Comparison of ENCODE assay signal across 9 cellular contexts in genomic region chr3:50154476-50154839, GRCh38. TPM values are rescaled to one million over a fixed set of nuclear protein-coding genes. Genes with fewer than 3 reads are reported as not detected.
DNase-seq lines count a peak whose midpoint lies in the region; ATAC-seq and TF ChIP-seq lines count a peak whose summit lies in the region.
"Had no signal": no experiment of that assay in that cellular context is flagged by ENCODE, and none has a peak within 500 bp of the region (broad histone marks: within the 10 kb centered on the region; RNA-seq: fewer than 3 reads in every experiment).

No MANE protein-coding gene starts in this region.

- no peak overlapping the region for H3K4ac ChIP-seq in IMR-90 (ENCODE audit: low read depth, low read length)

- H2AFZ ChIP-seq in IMR-90 (replicated peaks; ENCODE audit: low read length, poor library complexity) = peak overlapping the region; percentile 70

- H3K9ac ChIP-seq in IMR-90 (ENCODE audit: low read depth, low read length) (no peak overlapping the region), colonic mucosa (ENCODE audit: low read depth in 2 of 2, low read length in 2 of 2) (peak overlapping the region; percentile 46 to 60)

- no peak overlapping the region for H3K18ac ChIP-seq in IMR-90 (ENCODE audit: low read depth, low read length)

- peak overlapping the region; percentile 86 for H3K4me2 ChIP-seq in IMR-90 (ENCODE audit: low read depth, low read length)

- POLR2A ChIA-PET in IMR-90 (lab: Charles Lee; ENCODE audit: unreplicated experiment) = no interaction called here
- POLR2A ChIA-PET in naive thymus-derived CD8-positive, alpha-beta T cell (lab: Charles Lee) = no interaction called here

- TF ChIP-seq CTCF in CD14-positive monocyte (IDR thresholded peaks at IDR 0.05) (peak; percentile 11), IMR-90 (conservative IDR thresholded peaks at IDR 0.05; ENCODE audit: low read depth, low read length) (peak; percentile 43), colonic mucosa (IDR thresholded peaks at IDR 0.05) (no peak)

- H2AK9ac ChIP-seq in IMR-90 (replicated peaks; ENCODE audit: low read depth, low read length, poor library complexity) = peak overlapping the region; percentile 83

- TF ChIP-seq POLR2A in IMR-90 (IDR thresholded peaks at IDR 0.05; ENCODE audit: low read depth, low read length) = no peak

- TF ChIP-seq RAD21 in IMR-90 (IDR thresholded peaks at IDR 0.05; ENCODE audit: low read length) = peak; percentile 50

- intact Hi-C loops in CD14-positive monocyte (cut with micrococcal nuclease) (no loop called here), IMR-90 (cut with micrococcal nuclease) (no loop called here), colonic mucosa (cut with DNase I) (no loop called here)

- H3K36me3 ChIP-seq in IMR-90 (ENCODE audit: control insufficient read depth, insufficient read depth, low read length) (no peaks in the 10 kb centered on the region), colonic mucosa (no peaks in the 10 kb centered on the region)

- H3K14ac ChIP-seq in IMR-90 (replicated peaks; ENCODE audit: low read depth, low read length) = no peak overlapping the region

- no peak overlapping the region for H2BK120ac ChIP-seq in IMR-90 (ENCODE audit: low read depth, low read length)

- no peak overlapping the region for H2BK20ac ChIP-seq in IMR-90 (ENCODE audit: low read depth, low read length)

- H3K4me1 ChIP-seq in IMR-90 (ENCODE audit: control insufficient read depth, insufficient read depth, low read length) = peaks cover 25% of the 10 kb centered on the region
- peaks cover 5% of the 10 kb centered on the region for H3K4me1 ChIP-seq in colonic mucosa

- H3K27me3 Mint-ChIP-seq in CD14-positive monocyte (ENCODE audit: low read depth in 3 of 3) = peaks cover 44 to 56% (median 53%) of the 10 kb centered on the region in 3 donors
- peaks cover 14 to 43% (median 34%) of the 10 kb centered on the region in 5 donors for H3K27me3 Mint-ChIP-seq in naive thymus-derived CD8-positive, alpha-beta T cell

- H3K27me3 ChIP-seq in IMR-90 (ENCODE audit: control insufficient read depth, insufficient read depth, low read length) = peaks cover 7% of the 10 kb centered on the region; the same call in 1 of the 2 replicates
- H3K27me3 ChIP-seq in colonic mucosa = no peaks in the 10 kb centered on the region

- BruUV-seq in IMR-90 (replicated peaks; lab: Mats Ljungman, UMichigan) = no TSS peak

- peaks cover 0 to 16% (median 6%) of the 10 kb centered on the region in 7 donors for H3K9me3 Mint-ChIP-seq in CD14-positive monocyte
- no peaks in the 10 kb centered on the region for H3K9me3 Mint-ChIP-seq in naive thymus-derived CD8-positive, alpha-beta T cell

- 0 out of 2 replicates have a peak, but pooled peaks cover 4% of the 10 kb centered on the region for H4K20me1 ChIP-seq in IMR-90 (ENCODE audit: insufficient read depth, low read length)

- peaks cover 8 to 39% of the 10 kb centered on the region in 2 experiments; a peak in 3 of 4 replicates for H3K79me1 ChIP-seq in IMR-90 (ENCODE audit: low read depth in 1 of 2, low read length in 2 of 2)

- H3K9me3 ChIP-seq in IMR-90 (ENCODE audit: control insufficient read depth, insufficient read depth, low read length) = no peaks in the 10 kb centered on the region
- no peaks in the 10 kb centered on the region for H3K9me3 ChIP-seq in colonic mucosa

- H4K91ac ChIP-seq in IMR-90 (ENCODE audit: insufficient read depth, low read depth, low read length) = no peak overlapping the region

- H4K5ac ChIP-seq in IMR-90 (ENCODE audit: low read depth, low read length) = no peak overlapping the region

- H3K27ac ChIP-seq in IMR-90 (ENCODE audit: insufficient read depth, low read length) (no peak overlapping the region), colonic mucosa (no peak overlapping the region)

- no peak for DNase-seq in CD14-positive monocyte (ENCODE audit: low spot score)
- no peak for DNase-seq in IMR-90
- no peak for DNase-seq in colonic mucosa
- DNase-seq in naive thymus-derived CD8-positive, alpha-beta T cell = no peak
- no peak for DNase-seq in SKM-1 treated with dmso at 0.1 percent for 144 hours (lab: John Stamatoyannopoulos, UW; ENCODE audit: unreplicated experiment)
- DNase-seq in DMS153 treated with DMSO at 0.1 percent for 48 hours (lab: John Stamatoyannopoulos, UW; ENCODE audit: unreplicated experiment) = no peak
- DNase-seq in stimulated activated naive CD4-positive, alpha-beta T cell (lab: John Stamatoyannopoulos, UW) = no peak

- ATAC-seq in GM19351 (IDR thresholded peaks at IDR 0.05; ENCODE audit: unreplicated experiment) (peak; percentile 26), IMR-90 (ENCODE audit: low read depth) (peak; percentile 9)
- ATAC-seq in naive thymus-derived CD8-positive, alpha-beta T cell = peak in 1 of 2 donors; percentile 52

- no peak overlapping the region for H3K23ac ChIP-seq in IMR-90 (ENCODE audit: low read depth, low read length)

- CTCF ChIA-PET in IMR-90 (lab: Yijun Ruan, JAX) = no interaction called here

- 4% methylated on average over 24 of the region's 34 CpGs; no CpG with 5 or more reads in 1 of the 2 experiments for WGBS in IMR-90 (ENCODE audit: extremely low coverage in 2 of 2, insufficient read length in 1 of 2), 2 experiments

- peaks cover 10% of the 10 kb centered on the region for H3K9me1 ChIP-seq in IMR-90 (ENCODE audit: insufficient read depth, low read length)

- no peak overlapping the region for H4K8ac ChIP-seq in IMR-90 (ENCODE audit: low read depth in 2 of 2, low read length in 2 of 2)

- peaks cover 25% of the 10 kb centered on the region for H3K4me1 Mint-ChIP-seq in CD14-positive monocyte
- H3K4me1 Mint-ChIP-seq in naive thymus-derived CD8-positive, alpha-beta T cell = peaks cover 5 to 36% (median 12%) of the 10 kb centered on the region in 4 donors

- peak overlapping the region; percentile 75 to 88 for H3K4me3 Mint-ChIP-seq in CD14-positive monocyte
- peak overlapping the region; percentile 71 to 90 (median 86) for H3K4me3 Mint-ChIP-seq in naive thymus-derived CD8-positive, alpha-beta T cell

- no peak overlapping the region for H2BK15ac ChIP-seq in IMR-90 (ENCODE audit: low read depth, low read length)

- H2BK5ac ChIP-seq in IMR-90 (ENCODE audit: low read depth, low read length, poor library complexity, severe bottlenecking) = no peak overlapping the region

- no peak overlapping the region for H3K56ac ChIP-seq in IMR-90 (ENCODE audit: extremely low read depth, insufficient read depth, low read length)

- dilution Hi-C loops in IMR-90 (cut with HindIII; ENCODE audit: low sequenced_read_pairs, unreplicated experiment) = no loop called here

- in situ Hi-C loops in IMR-90 (cut with MboI; ENCODE audit: low sequenced_read_pairs) = no loop called here

- H2AK5ac ChIP-seq in IMR-90 (ENCODE audit: low read depth, low read length) = no peak overlapping the region

- peaks cover 4 to 10% of the 10 kb centered on the region in 2 donors for H3K36me3 Mint-ChIP-seq in CD14-positive monocyte
- peaks cover 0 to 2% (median 0%) of the 10 kb centered on the region in 3 donors for H3K36me3 Mint-ChIP-seq in naive thymus-derived CD8-positive, alpha-beta T cell

- H3K4me3 ChIP-seq in IMR-90 (ENCODE audit: insufficient read depth, low read depth, low read length) (peak overlapping the region; percentile 34), colonic mucosa (peak overlapping the region; percentile 50)

- peak overlapping the region in 2 of 7 donors; percentile 31 to 35 for H3K27ac Mint-ChIP-seq in CD14-positive monocyte
- H3K27ac Mint-ChIP-seq in naive thymus-derived CD8-positive, alpha-beta T cell = peak overlapping the region in 1 of 10 donors; percentile 8

TF ChIP-seq in IMR-90, 13 proteins besides CTCF, POLR2A, EP300 and RAD21:
- peak; percentile 27; the same call in 1 of the 2 replicates for TF ChIP-seq SMC3 (IDR thresholded peaks at IDR 0.05; ENCODE audit: low read depth, low read length)
- no peak for TF ChIP-seq FOS (IDR thresholded peaks at IDR 0.05; ENCODE audit: low read depth, low read length)

RNA-seq across cellular contexts. Expression of gene SEMA3F, which starts 0.7 kb away (rescaled TPM):
- polyA plus RNA-seq in CD14-positive monocyte = not detected
- 7.3 and 9.2 TPM in 2 replicates for total RNA-seq in IMR-90 (2012; rRNA removed)
- 23.3 and 26.7 TPM in 2 replicates for polyA plus RNA-seq in IMR-90 (2012; rRNA removed)
- 18.0 and 30.3 TPM in 2 replicates for polyA plus RNA-seq in IMR-90 (2012; cell fraction: cytosol; rRNA removed)
- 18.6 and 46.8 TPM in 2 replicates for polyA plus RNA-seq in IMR-90 (2012; cell fraction: nucleus; rRNA removed; ENCODE audit: low replicate concordance)
- 10 to 100 TPM; 14.7 to 24.0 TPM for total RNA-seq in colonic mucosa
- total RNA-seq in naive thymus-derived CD8-positive, alpha-beta T cell = not detected
- not detected for polyA plus RNA-seq in naive thymus-derived CD8-positive, alpha-beta T cell

RNA-seq across cellular contexts. Expression of gene GNAT1, which starts 37.0 kb away (rescaled TPM):
- not detected for polyA plus RNA-seq in CD14-positive monocyte
- total RNA-seq in IMR-90 (2012; rRNA removed) = not detected in 2 replicates
- 0.04 TPM in 1 of 2 replicates, not detected in the other for polyA plus RNA-seq in IMR-90 (2012; rRNA removed)
- not detected in 2 replicates for polyA plus RNA-seq in IMR-90 (2012; cell fraction: cytosol; rRNA removed)
- 0.08 and 0.13 TPM in 2 replicates for polyA plus RNA-seq in IMR-90 (2012; cell fraction: nucleus; rRNA removed; ENCODE audit: low replicate concordance)
- not detected for total RNA-seq in colonic mucosa
- not detected for total RNA-seq in naive thymus-derived CD8-positive, alpha-beta T cell
- polyA plus RNA-seq in naive thymus-derived CD8-positive, alpha-beta T cell = not detected
- total RNA-seq: mononuclear cell had no signal

RNA-seq across cellular contexts. Expression of gene SLC38A3, which starts 50.6 kb away (rescaled TPM):
- polyA plus RNA-seq in CD14-positive monocyte = not detected
- 0.36 TPM in 1 of 2 replicates, not detected in the other for total RNA-seq in IMR-90 (2012; rRNA removed)
- 0.12 and 0.36 TPM in 2 replicates for polyA plus RNA-seq in IMR-90 (2012; rRNA removed)
- 0.04 and 0.15 TPM in 2 replicates for polyA plus RNA-seq in IMR-90 (2012; cell fraction: cytosol; rRNA removed)
- 0.37 and 0.78 TPM in 2 replicates for polyA plus RNA-seq in IMR-90 (2012; cell fraction: nucleus; rRNA removed; ENCODE audit: low replicate concordance)
- under 1 TPM; 0.24 to 0.40 TPM for total RNA-seq in colonic mucosa
- not detected for total RNA-seq in naive thymus-derived CD8-positive, alpha-beta T cell
- not detected for polyA plus RNA-seq in naive thymus-derived CD8-positive, alpha-beta T cell
- total RNA-seq: mononuclear cell had no signal
